In genomic region chr22:20532256-20532993, GRCh38 we compare ENCODE assay signal across 10 cellular contexts. TPM values are rescaled to one million over a fixed set of nuclear protein-coding genes. Genes with fewer than 3 reads are reported as not detected.
DNase-seq lines count a peak whose midpoint lies in the region; ATAC-seq and TF ChIP-seq lines count a peak whose summit lies in the region.
"Had no signal": no experiment of that assay in that cellular context is flagged by ENCODE, and none has a peak within 500 bp of the region (broad histone marks: within the 10 kb centered on the region; RNA-seq: fewer than 3 reads in every experiment).

No MANE protein-coding gene starts in this region.

- H3K27me3 ChIP-seq in right atrium auricular region: no peaks in the 10 kb centered on the region
- no peaks in the 10 kb centered on the region for H3K27me3 ChIP-seq in dorsolateral prefrontal cortex

- no peaks in the 10 kb centered on the region for H3K9me3 Mint-ChIP-seq in nephron

- H3K36me3 Mint-ChIP-seq in nephron (ENCODE audit: low read depth): peaks cover 33% of the 10 kb centered on the region

- H3K4me1 ChIP-seq in right atrium auricular region: peaks cover 0 to 67% of the 10 kb centered on the region in 2 donors

- no peaks in the 10 kb centered on the region for H3K27me3 Mint-ChIP-seq in nephron (ENCODE audit: low read depth)

- ATAC-seq in left cardiac atrium (no peak), GM19452 (IDR thresholded peaks at IDR 0.05; ENCODE audit: unreplicated experiment) (no peak)

- DNase-seq in right atrium auricular region (ENCODE audit: low spot score): no peak
- no peak for DNase-seq in left cardiac atrium
- DNase-seq in dorsolateral prefrontal cortex: no peak
- no peak for DNase-seq in HPDE6-E6E7 (ENCODE audit: extremely low spot score)
- DNase-seq in T-helper 9 cell: no peak
- DNase-seq in central memory CD4-positive, alpha-beta T cell: no peak
- DNase-seq: Caco-2, NCI-H526 treated with DMSO at 0.1 percent for 48 hours had no signal

- intact Hi-C loops in left cardiac atrium (cut with DNase I) (no loop called here), dorsolateral prefrontal cortex (cut with DNase I) (no loop called here)

- H3K9me3 ChIP-seq in right atrium auricular region: no peaks in the 10 kb centered on the region
- H3K9me3 ChIP-seq: Caco-2 had no signal

- H3K27ac ChIP-seq in right atrium auricular region (peak overlapping the region; percentile 77 to 83), dorsolateral prefrontal cortex (peak overlapping the region in 58 of 59 donors; percentile 34 to 91 (median 82))

- H3K4me3 Mint-ChIP-seq in nephron: no peak overlapping the region

- H3K36me3 ChIP-seq in right atrium auricular region: peaks cover 11% of the 10 kb centered on the region

- no peak overlapping the region for H3K4me3 ChIP-seq in right atrium auricular region
- H3K4me3 ChIP-seq in dorsolateral prefrontal cortex: peak overlapping the region in 3 of 59 donors; percentile 14 to 19 (median 16)

- TF ChIP-seq CTCF in right atrium auricular region (IDR thresholded peaks at IDR 0.05): no peak
- no peak for TF ChIP-seq CTCF in dorsolateral prefrontal cortex (IDR thresholded peaks at IDR 0.05 in 54 of 56, conservative IDR thresholded peaks at IDR 0.05 in 2 of 56; ENCODE audit: low read depth in 1 of 56, partially characterized antibody in 56 of 56)
- TF ChIP-seq CTCF in nephron (IDR thresholded peaks at IDR 0.05; ENCODE audit: unreplicated experiment in 3 of 3): no peak

- peaks cover 50% of the 10 kb centered on the region for H3K4me1 Mint-ChIP-seq in nephron

- peak overlapping the region; percentile 71 to 93 (median 87) for H3K27ac Mint-ChIP-seq in nephron

RNA-seq across cellular contexts. Expression of gene MED15, which starts 25.0 kb away (rescaled TPM):
- total RNA-seq in right atrium auricular region (10 to 100 TPM; 18.8 to 40.6 TPM), left cardiac atrium (10 to 100 TPM; 42.7 to 47.9 TPM), dorsolateral prefrontal cortex (100 to 1,000 TPM in 79 of 120 experiments, 10 to 100 TPM in 41; 83.5 to 133 (median 106) TPM)

RNA-seq across cellular contexts. Expression of gene KLHL22, which starts 36.8 kb away (rescaled TPM):
- total RNA-seq in right atrium auricular region (10 to 100 TPM; 16.0 to 21.9 TPM), left cardiac atrium (10 to 100 TPM; 18.7 to 19.6 TPM), dorsolateral prefrontal cortex (10 to 100 TPM; 37.2 to 75.3 (median 54.7) TPM)
